Comparison of ENCODE assay signal across 10 cellular contexts in genomic region chr18:76981388-76981968, GRCh38.
A peak's percentile ranks its signal among the peaks of the same experiment; 100 is the strongest.
DNase-seq lines count a peak whose midpoint lies in the region; ATAC-seq and TF ChIP-seq lines count a peak whose summit lies in the region.
"Had no signal": no experiment of that assay in that cellular context is flagged by ENCODE, and none has a peak within 500 bp of the region (broad histone marks: within the 10 kb centered on the region; RNA-seq: fewer than 3 reads in every experiment).

No MANE protein-coding gene starts in this region.

- intact Hi-C loops in colonic mucosa (cut with DNase I) (loop anchor here (5.0 kb wide), 1 partner anchor 179 kb away; no protein-coding TSS in a partner anchor), Right ventricle myocardium superior (cut with DNase I) (no loop called here)

- ATAC-seq in GM19438 (IDR thresholded peaks at IDR 0.05; ENCODE audit: low read depth, unreplicated experiment), result peak; percentile 49
- ATAC-seq in HG03095 (IDR thresholded peaks at IDR 0.05; ENCODE audit: unreplicated experiment), result peak; percentile 54
- no peak for ATAC-seq in omental fat pad (ENCODE audit: low FRiP score)
- no peak for ATAC-seq in Right ventricle myocardium superior (ENCODE audit: poor library complexity)

- H3K27ac ChIP-seq in colonic mucosa, result peak overlapping the region; percentile 69

- H3K36me3 ChIP-seq in colonic mucosa, result no peaks in the 10 kb centered on the region
- H3K36me3 ChIP-seq: BE2C had no signal

- H3K27me3 ChIP-seq in colonic mucosa, result no peaks in the 10 kb centered on the region
- H3K27me3 ChIP-seq: BE2C had no signal

- DNase-seq in colonic mucosa, result peak; percentile 70
- DNase-seq in kidney glomerular epithelial cell (lab: John Stamatoyannopoulos, UW), result no peak
- no peak for DNase-seq in NCI-H1048 (lab: John Stamatoyannopoulos, UW)
- DNase-seq in omental fat pad (ENCODE audit: low spot score), result no peak
- DNase-seq in Right ventricle myocardium superior, result no peak
- DNase-seq: activated effector memory CD4-positive, alpha-beta T cell treated with Interleukin-2 at 50 U/mL for 16 hours; BE2C had no signal

- peaks cover 3% of the 10 kb centered on the region for H3K4me1 ChIP-seq in colonic mucosa
- H3K4me1 ChIP-seq: BE2C had no signal

- H3K9me3 ChIP-seq in colonic mucosa, result no peaks in the 10 kb centered on the region
- H3K9me3 ChIP-seq: BE2C had no signal

- H3K9ac ChIP-seq in colonic mucosa (ENCODE audit: low read depth in 2 of 2, low read length in 2 of 2), result peak overlapping the region in 1 of 2 donors; percentile 43

- H3K4me3 ChIP-seq in GM08714 (ENCODE audit: low read length), result peak overlapping the region; percentile 20; the same call in 1 of the 2 replicates
- no peak overlapping the region for H3K4me3 ChIP-seq in colonic mucosa

- no peak for TF ChIP-seq CTCF in colonic mucosa (IDR thresholded peaks at IDR 0.05)
- TF ChIP-seq CTCF in omental fat pad (IDR thresholded peaks at IDR 0.05), result no peak

Comparison
In these comparisons a context has a peak if more than half of its experiments do, and no peak if none do; other contexts are left out.
1. ATAC-seq: peak in GM19438 (single experiment) and HG03095 (single experiment); none in omental fat pad (single experiment) and Right ventricle myocardium superior (single experiment).